ENCODE assay signal across 1 cellular context in genomic region chr22:37483594-37484114, GRCh38.
TF ChIP-seq lines count a peak whose summit lies in the region.

No MANE protein-coding gene starts in this region.

TF ChIP-seq in endothelial cell of umbilical vein, 7 proteins besides CTCF, POLR2A, EP300 and RAD21:
- TF ChIP-seq MYC (IDR thresholded peaks at IDR 0.05; ENCODE audit: low read depth, low read length): no peak
- no peak for TF ChIP-seq POLR2AphosphoS5 (IDR thresholded peaks at IDR 0.05; ENCODE audit: insufficient read depth, low read depth, low read length)
- TF ChIP-seq FOS (IDR thresholded peaks at IDR 0.05; ENCODE audit: borderline replicate concordance, insufficient read depth, low read length): no peak
- TF ChIP-seq JUN (IDR thresholded peaks at IDR 0.05; ENCODE audit: borderline replicate concordance, insufficient read depth, insufficient read length, low read depth): no peak
- TF ChIP-seq GATA2 (IDR thresholded peaks at IDR 0.05; ENCODE audit: insufficient read depth, insufficient read length, low read depth, low read length): no peak
- no peak for TF ChIP-seq MAX (IDR thresholded peaks at IDR 0.05; ENCODE audit: insufficient read depth, insufficient read length)
- TF ChIP-seq EZH2 (IDR thresholded peaks at IDR 0.05; ENCODE audit: borderline replicate concordance, low read depth, low read length, severe bottlenecking): no peak
